In the genomic region with DNA sequence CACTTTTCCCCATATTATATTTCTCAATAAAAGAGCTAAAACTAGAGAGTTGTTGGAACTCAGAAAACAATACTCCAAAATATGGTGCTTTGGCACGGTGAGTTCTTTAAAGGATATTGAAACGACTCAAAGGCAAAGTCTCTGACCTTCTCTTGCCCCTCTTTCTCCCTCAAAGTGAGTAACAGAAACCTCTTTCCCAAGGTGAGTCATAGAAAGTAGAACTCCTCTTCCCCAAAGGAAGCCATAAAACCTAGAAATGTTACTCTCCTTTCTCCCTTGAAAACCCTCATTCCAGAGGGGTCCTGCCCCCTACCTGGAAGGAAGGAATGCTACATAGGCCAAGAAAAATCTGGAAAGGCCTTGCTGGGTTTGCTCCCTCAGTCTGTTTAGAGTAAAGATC, we compare ENCODE assay signal across 18 cellular contexts. TPM values are rescaled to one million over a fixed set of nuclear protein-coding genes. Genes with fewer than 3 reads are reported as not detected.
A peak's percentile ranks its signal among the peaks of the same experiment; 100 is the strongest.
DNase-seq lines count a peak whose midpoint lies in the region; ATAC-seq and TF ChIP-seq lines count a peak whose summit lies in the region.
"Had no signal": no experiment of that assay in that cellular context is flagged by ENCODE, and none has a peak within 500 bp of the region (broad histone marks: within the 10 kb centered on the region; RNA-seq: fewer than 3 reads in every experiment).

No MANE protein-coding gene starts in this region.

- no peaks in the 10 kb centered on the region for H3K9me3 Mint-ChIP-seq in activated T-helper 17 cell treated with anti-CD3 and anti-CD28 coated beads, Interleukin-2, amount 50 U/mL, for 72 hours

- peak overlapping the region; percentile 33 for H3K4me2 ChIP-seq in HCT116 (ENCODE audit: low read length)

- peaks cover 7% of the 10 kb centered on the region; the same call in 1 of the 2 replicates for H4K20me1 ChIP-seq in HCT116 (ENCODE audit: insufficient read depth)

- intact Hi-C loops in HCT116 (cut with micrococcal nuclease) = no loop called here

- no peak for TF ChIP-seq POLR2A in HCT116 (IDR thresholded peaks at IDR 0.05; ENCODE audit: borderline replicate concordance, extremely low read depth, insufficient read depth, insufficient read length)

- H3K4me3 ChIP-seq in AG09309 (ENCODE audit: control insufficient read depth, low read depth, low read length) = no peak overlapping the region
- H3K4me3 ChIP-seq in HCT116 (replicated peaks in 1 of 2; ENCODE audit: low read depth in 1 of 2, low read length in 2 of 2) = no peak overlapping the region
- H3K4me3 ChIP-seq: SK-N-MC, vagina had no signal

- H3K4me1 Mint-ChIP-seq in activated T-helper 17 cell treated with anti-CD3 and anti-CD28 coated beads, Interleukin-2, amount 50 U/mL, for 72 hours = peaks cover 18% of the 10 kb centered on the region

- no peak overlapping the region for H3K27ac Mint-ChIP-seq in activated T-helper 17 cell treated with anti-CD3 and anti-CD28 coated beads, Interleukin-2, amount 50 U/mL, for 72 hours
- H3K27ac Mint-ChIP-seq: activated naive CD8-positive, alpha-beta T cell had no signal

- H2AFZ ChIP-seq in HCT116 (ENCODE audit: low read depth, low read length, poor library complexity, severe bottlenecking) = no peak overlapping the region

- peaks cover 86% of the 10 kb centered on the region for H3K79me2 ChIP-seq in HCT116 (ENCODE audit: insufficient read depth, low read length)

- no peak overlapping the region for H3K9ac ChIP-seq in HCT116 (ENCODE audit: low read length)

- POLR2A ChIA-PET in HCT116 (lab: Charles Lee) = no interaction called here

- H3K4me1 ChIP-seq in HCT116 (ENCODE audit: control insufficient read depth in 1 of 2, insufficient read depth in 2 of 2, low read length in 2 of 2) = peaks cover 0 to 16% of the 10 kb centered on the region in 2 experiments; a peak in 2 of 4 replicates
- H3K4me1 ChIP-seq: vagina had no signal

- no peak for DNase-seq in AG09309 (ENCODE audit: low read depth)
- no peak for DNase-seq in HCT116 (ENCODE audit: low read depth, low spot score)
- DNase-seq in iris pigment epithelial cell (ENCODE audit: low read depth) = peak; percentile 25
- DNase-seq in NCI-H1105 (lab: John Stamatoyannopoulos, UW) = no peak
- DNase-seq in GM13977 (ENCODE audit: low spot score) = no peak
- no peak for DNase-seq in iPS-NIHi11 (ENCODE audit: low spot score)
- no peak for DNase-seq in T-helper 9 cell
- DNase-seq: activated CD4-positive, alpha-beta T cell treated with anti-CD3 and anti-CD28 coated beads, Interleukin-2, amount 50 U/mL, for 4 hours; Caco-2; GDM1; NCI-H2029; NCI-H524 treated with DMSO at 0.1 percent for 48 hours; right cardiac atrium had no signal

- in situ Hi-C loops in GM13977 (cut with MboI; ENCODE audit: low pct_unique_long_range_greater_than_20kb, low sequenced_read_pairs, unreplicated experiment) = loop anchor here (10.0 kb wide), 1 partner anchor 417 kb away; no protein-coding TSS in a partner anchor

- H3K36me3 Mint-ChIP-seq in activated T-helper 17 cell treated with anti-CD3 and anti-CD28 coated beads, Interleukin-2, amount 50 U/mL, for 72 hours (ENCODE audit: low read depth) = peaks cover 53% of the 10 kb centered on the region

- no TSS peak for BruUV-seq in HCT116 (replicated peaks; lab: Mats Ljungman, UMichigan)

- no peaks in the 10 kb centered on the region for H3K9me2 ChIP-seq in HCT116 (ENCODE audit: insufficient read depth)

- no peak for ATAC-seq in HCT116
- ATAC-seq in activated T-helper 17 cell treated with anti-CD3 and anti-CD28 coated beads, Interleukin-2, amount 50 U/mL, for 72 hours (replicated peaks) = peak; percentile 32
- ATAC-seq: right cardiac atrium had no signal

- RAD21 ChIA-PET in HCT116 (lab: Charles Lee; ENCODE audit: low non-redundant PET in 1 of 2, low total read pairs in 2 of 2, uncharacterized antibody in 2 of 2, unreplicated experiment in 2 of 2) = interaction anchor here in 1 of 2 experiments (0.6 kb wide), 1 partner anchor 214 kb away, joined by 4 read pairs; no protein-coding TSS in a partner anchor

- peaks cover 0 to 5% of the 10 kb centered on the region in 2 experiments; a peak in 1 of 4 replicates for H3K9me3 ChIP-seq in HCT116 (ENCODE audit: control insufficient read depth in 1 of 2, insufficient read depth in 1 of 2, low read depth in 1 of 2, low read length in 2 of 2)
- H3K9me3 ChIP-seq: Caco-2, neutrophil, vagina had no signal

- H3K36me3 ChIP-seq in HCT116 (ENCODE audit: control insufficient read depth in 1 of 2, insufficient read depth in 2 of 2, low read length in 2 of 2) = no peaks in the 10 kb centered on the region
- H3K36me3 ChIP-seq: neutrophil, vagina had no signal

- no peak for TF ChIP-seq RAD21 in HCT116 (IDR thresholded peaks at IDR 0.05; ENCODE audit: low read depth)

- CTCF ChIA-PET in HCT116 (lab: Charles Lee) = interaction anchor here (0.7 to 5.2 kb wide), 2 partner anchors 18 to 419 kb away, joined by 3 to 60 read pairs; no protein-coding TSS in a partner anchor

- TF ChIP-seq CTCF in AG09309 (IDR thresholded peaks at IDR 0.05; ENCODE audit: control insufficient read depth, insufficient read depth, low read depth, low read length, missing control alignments) = peak; percentile 5
- TF ChIP-seq CTCF in HCT116 (IDR thresholded peaks at IDR 0.05 in 2 of 3, conservative IDR thresholded peaks at IDR 0.05 in 1 of 3; ENCODE audit: borderline replicate concordance in 1 of 3, insufficient read depth in 1 of 3, low read depth in 2 of 3, low read length in 2 of 3) = no peak
- TF ChIP-seq CTCF in GM13977 (IDR thresholded peaks at IDR 0.05; ENCODE audit: extremely low read depth, insufficient read depth, missing control alignments) = no peak

- H3K27me3 Mint-ChIP-seq in activated T-helper 17 cell treated with anti-CD3 and anti-CD28 coated beads, Interleukin-2, amount 50 U/mL, for 72 hours = no peaks in the 10 kb centered on the region
- H3K27me3 Mint-ChIP-seq: activated naive CD8-positive, alpha-beta T cell had no signal

- no peak overlapping the region for H3K27ac ChIP-seq in HCT116 (ENCODE audit: low read depth, low read length)
- H3K27ac ChIP-seq: SK-N-MC, vagina had no signal

- peak overlapping the region; percentile 5 for H3K4me3 Mint-ChIP-seq in activated T-helper 17 cell treated with anti-CD3 and anti-CD28 coated beads, Interleukin-2, amount 50 U/mL, for 72 hours
- H3K4me3 Mint-ChIP-seq: activated naive CD8-positive, alpha-beta T cell had no signal

- H3K27me3 ChIP-seq in HCT116 (ENCODE audit: insufficient read depth, low read length) = no peaks in the 10 kb centered on the region
- H3K27me3 ChIP-seq: neutrophil, vagina had no signal

TF ChIP-seq in HCT116, 20 proteins besides CTCF, POLR2A, EP300 and RAD21:
- TF ChIP-seq, protein P1, sequence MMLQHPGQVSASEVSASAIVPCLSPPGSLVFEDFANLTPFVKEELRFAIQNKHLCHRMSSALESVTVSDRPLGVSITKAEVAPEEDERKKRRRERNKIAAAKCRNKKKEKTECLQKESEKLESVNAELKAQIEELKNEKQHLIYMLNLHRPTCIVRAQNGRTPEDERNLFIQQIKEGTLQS (IDR thresholded peaks at IDR 0.05) = no peak
- TF ChIP-seq, protein P2, sequence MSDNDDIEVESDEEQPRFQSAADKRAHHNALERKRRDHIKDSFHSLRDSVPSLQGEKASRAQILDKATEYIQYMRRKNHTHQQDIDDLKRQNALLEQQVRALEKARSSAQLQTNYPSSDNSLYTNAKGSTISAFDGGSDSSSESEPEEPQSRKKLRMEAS (IDR thresholded peaks at IDR 0.05) = no peak
- TF ChIP-seq POLR2AphosphoS5 (IDR thresholded peaks at IDR 0.05; ENCODE audit: low read depth, low read length) (no peak), FOSL1 (IDR thresholded peaks at IDR 0.05; ENCODE audit: low read depth) (no peak), SRF (IDR thresholded peaks at IDR 0.05; ENCODE audit: low read depth) (no peak), JUND (IDR thresholded peaks at IDR 0.05) (no peak), CBX3 (IDR thresholded peaks at IDR 0.05; ENCODE audit: low read depth) (no peak), ZNF274 (IDR thresholded peaks at IDR 0.05; ENCODE audit: low read depth, low read length) (no peak), ZFX (IDR thresholded peaks at IDR 0.05) (no peak), SP1 (IDR thresholded peaks at IDR 0.05; ENCODE audit: low read depth) (no peak), EZH2phosphoT487 (IDR thresholded peaks at IDR 0.05; ENCODE audit: borderline replicate concordance) (no peak), CEBPB (IDR thresholded peaks at IDR 0.05; ENCODE audit: low read depth) (no peak), EGR1 (IDR thresholded peaks at IDR 0.05; ENCODE audit: low read depth) (no peak), SIN3A (IDR thresholded peaks at IDR 0.05; ENCODE audit: low read depth) (no peak), EZH2 (IDR thresholded peaks at IDR 0.05) (no peak), TCF7L2 (IDR thresholded peaks at IDR 0.05; ENCODE audit: borderline replicate concordance, extremely low read depth, insufficient read depth, insufficient read length) (no peak)

RNA-seq across cellular contexts. Expression of a gene that starts 47.5 kb away (rescaled TPM):
- 18.4 TPM for total RNA-seq in HCT116 (2021; ENCODE audit: unreplicated experiment)
- polyA plus RNA-seq in HCT116 (2012) = 3.3 and 4.2 TPM in 2 replicates
- 10 to 100 TPM; 50.6 to 57.6 TPM for total RNA-seq in activated T-helper 17 cell treated with anti-CD3 and anti-CD28 coated beads, Interleukin-2, amount 50 U/mL, for 72 hours
